Comparison of ENCODE assay signal across 29 cellular contexts in the genomic region with DNA sequence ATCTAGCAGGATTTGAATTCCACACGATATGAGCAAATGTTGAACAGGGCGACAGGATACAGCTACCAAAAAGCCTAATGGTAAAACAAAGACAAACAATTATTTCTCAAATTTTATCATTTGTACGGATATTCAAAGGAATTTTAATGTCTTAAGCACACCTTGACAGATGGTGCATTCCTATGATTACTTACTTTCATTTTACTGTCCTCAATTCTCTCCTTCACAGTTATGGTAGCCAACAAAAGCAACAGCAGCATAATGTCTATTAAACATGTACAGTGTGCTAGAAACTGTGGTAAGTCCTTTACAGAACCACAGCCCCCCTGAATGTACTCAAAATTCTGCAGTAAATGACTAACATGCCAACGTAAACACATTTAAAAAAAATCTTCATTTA.
"Had no signal": no experiment of that assay in that cellular context is flagged by ENCODE, and none has a peak within 500 bp of the region (broad histone marks: within the 10 kb centered on the region; RNA-seq: fewer than 3 reads in every experiment).

No MANE protein-coding gene starts in this region.

- H3K4me1 Mint-ChIP-seq: stimulated activated memory B cell treated with anti-CD40 and anti-IgM and Interleukin-4, amounts not matched to agents 10 μg/mL and 1 μg/mL and 100 μg/mL, for 72 hours had no signal

- H3K9me3 Mint-ChIP-seq: activated naive CD4-positive, alpha-beta T cell treated with anti-CD3 and anti-CD28 coated beads, Interleukin-2, amount 50 U/mL, for 72 hours; activated T-cell treated with anti-CD3 and anti-CD28 coated beads, Interleukin-2, amount 50 U/mL, for 72 hours; effector memory CD8-positive, alpha-beta T cell; natural killer cell treated with Interleukin-12 subunit alpha and Interleukin-12 subunit beta and Interleukin-15 and Interleukin-18, amount 100 ng/mL, for 72 hours; stimulated activated memory B cell treated with anti-CD40 and anti-IgM and Interleukin-4, amounts not matched to agents 10 μg/mL and 1 μg/mL and 100 μg/mL, for 72 hours had no signal

- H3K27ac ChIP-seq: body of pancreas, cardiac muscle cell, left ventricle myocardium inferior, thyroid gland, upper lobe of right lung, VCaP had no signal

- H3K4me3 ChIP-seq: body of pancreas, cardiac muscle cell, left ventricle myocardium inferior, lung, mucosa of descending colon, thyroid gland, upper lobe of right lung had no signal

- H3K36me3 Mint-ChIP-seq: activated naive CD4-positive, alpha-beta T cell treated with anti-CD3 and anti-CD28 coated beads, Interleukin-2, amount 50 U/mL, for 72 hours had no signal

- H3K27me3 Mint-ChIP-seq: effector memory CD8-positive, alpha-beta T cell; natural killer cell treated with Interleukin-12 subunit alpha and Interleukin-12 subunit beta and Interleukin-15 and Interleukin-18, amount 100 ng/mL, for 72 hours; stimulated activated memory B cell treated with anti-CD40 and anti-IgM and Interleukin-4, amounts not matched to agents 10 μg/mL and 1 μg/mL and 100 μg/mL, for 72 hours; stimulated activated naive CD8-positive, alpha-beta T cell treated with anti-CD3 and anti-CD28 coated beads, Interleukin-15, amount 100 ng/mL, for 72 hours had no signal

- H3K4me3 Mint-ChIP-seq: activated T-cell treated with anti-CD3 and anti-CD28 coated beads, Interleukin-2, amount 50 U/mL, for 72 hours; effector memory CD8-positive, alpha-beta T cell; natural killer cell treated with Interleukin-12 subunit alpha and Interleukin-12 subunit beta and Interleukin-15 and Interleukin-18, amount 100 ng/mL, for 72 hours; stimulated activated memory B cell treated with anti-CD40 and anti-IgM and Interleukin-4, amounts not matched to agents 10 μg/mL and 1 μg/mL and 100 μg/mL, for 72 hours; stimulated activated naive CD8-positive, alpha-beta T cell treated with anti-CD3 and anti-CD28 coated beads, Interleukin-15, amount 100 ng/mL, for 72 hours; T-helper 1 cell treated with Interleukin-12 subunit alpha and Interleukin-12 subunit beta and Interleukin-4 antibody, amounts not matched to agents 30 μg/mL and 1 μg/mL, for 36 hours had no signal

- ATAC-seq: activated naive CD4-positive, alpha-beta T cell treated with anti-CD3 and anti-CD28 coated beads, Interleukin-2, amount 50 U/mL, for 72 hours; activated T-cell treated with anti-CD3 and anti-CD28 coated beads, Interleukin-2, amount 50 U/mL, for 72 hours; body of pancreas; effector memory CD8-positive, alpha-beta T cell; mucosa of descending colon; natural killer cell treated with Interleukin-12 subunit alpha and Interleukin-12 subunit beta and Interleukin-15 and Interleukin-18, amount 100 ng/mL, for 72 hours; right cardiac atrium; stimulated activated memory B cell treated with anti-CD40 and anti-IgM and Interleukin-4, amounts not matched to agents 10 μg/mL and 1 μg/mL and 100 μg/mL, for 72 hours; stimulated activated naive CD8-positive, alpha-beta T cell treated with anti-CD3 and anti-CD28 coated beads, Interleukin-15, amount 100 ng/mL, for 72 hours; upper lobe of right lung had no signal

- H3K27me3 ChIP-seq: body of pancreas, cardiac muscle cell, thyroid gland, upper lobe of right lung had no signal

- H3K4me1 ChIP-seq: body of pancreas, left ventricle myocardium inferior, upper lobe of right lung had no signal

- H3K36me3 ChIP-seq: cardiac muscle cell, left ventricle myocardium inferior, thyroid gland, upper lobe of right lung had no signal

- H3K27ac Mint-ChIP-seq: activated naive CD4-positive, alpha-beta T cell treated with anti-CD3 and anti-CD28 coated beads, Interleukin-2, amount 50 U/mL, for 72 hours; activated T-cell treated with anti-CD3 and anti-CD28 coated beads, Interleukin-2, amount 50 U/mL, for 72 hours; effector memory CD8-positive, alpha-beta T cell; natural killer cell treated with Interleukin-12 subunit alpha and Interleukin-12 subunit beta and Interleukin-15 and Interleukin-18, amount 100 ng/mL, for 72 hours; stimulated activated memory B cell treated with anti-CD40 and anti-IgM and Interleukin-4, amounts not matched to agents 10 μg/mL and 1 μg/mL and 100 μg/mL, for 72 hours; T-helper 1 cell treated with Interleukin-12 subunit alpha and Interleukin-12 subunit beta and Interleukin-4 antibody, amounts not matched to agents 30 μg/mL and 1 μg/mL, for 36 hours had no signal

- H3K9me3 ChIP-seq: body of pancreas, left ventricle myocardium inferior, mucosa of descending colon, thyroid gland, upper lobe of right lung had no signal

- DNase-seq: activated CD4-positive, alpha-beta T cell treated with anti-CD3 and anti-CD28 coated beads for 4 hours; activated CD4-positive, alpha-beta T cell treated with anti-CD3 and anti-CD28 coated beads, Interleukin-2, amount 50 U/mL, for 4 hours; activated naive CD4-positive, alpha-beta T cell; activated T-cell treated with anti-CD3 and anti-CD28 coated beads for 4 hours; activated T-cell treated with anti-CD3 and anti-CD28 coated beads, Interleukin-2, amount 50 U/mL, for 72 hours; anterior cingulate cortex; body of pancreas; cerebellar nuclear complex; cortex of kidney; effector memory CD8-positive, alpha-beta T cell; foreskin melanocyte; left ventricle myocardium inferior; mucosa of descending colon; posterior cingulate gyrus; right cardiac atrium; stimulated activated CD4-positive, alpha-beta T cell treated with anti-CD3 and anti-CD28 coated beads, Interleukin-4, amount 100 ng/mL, for 4 hours; stimulated activated CD8-positive, alpha-beta memory T cell treated with anti-CD3 and anti-CD28 coated beads, Interleukin-4, amount 100 ng/mL, for 48 hours; stimulated activated naive CD8-positive, alpha-beta T cell treated with anti-CD3 and anti-CD28 coated beads, Interleukin-15, amount 100 ng/mL, for 72 hours; substantia nigra; T-helper 9 cell; thyroid gland; upper lobe of right lung had no signal
